Comparison of ENCODE assay signal across 21 cellular contexts in the genomic region with DNA sequence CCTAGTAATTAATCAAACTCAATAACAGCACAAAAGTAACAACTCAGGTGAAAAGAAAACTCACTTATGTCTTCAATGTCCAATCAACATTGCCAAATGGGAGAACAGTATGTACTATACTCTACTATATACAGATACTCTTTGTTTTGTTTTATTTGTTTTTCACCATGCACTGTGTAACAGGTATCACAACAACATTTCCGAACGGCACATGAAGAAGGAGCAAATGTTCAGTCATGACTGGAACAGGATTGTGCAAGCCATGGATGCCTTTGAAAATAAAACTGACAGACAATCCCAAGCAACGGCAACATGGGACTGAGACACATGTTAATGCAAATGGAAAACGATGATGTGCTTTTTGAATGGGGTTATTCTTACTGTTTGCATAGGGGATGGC.
DNase-seq lines count a peak whose midpoint lies in the region; ATAC-seq, FAIRE-seq and TF ChIP-seq lines count a peak whose summit lies in the region.
"Had no signal": no experiment of that assay in that cellular context is flagged by ENCODE, and none has a peak within 500 bp of the region (broad histone marks: within the 10 kb centered on the region; RNA-seq: fewer than 3 reads in every experiment).

No MANE protein-coding gene starts in this region.

- DNase-seq in NCI-H187 (lab: John Stamatoyannopoulos, UW) (peak; percentile 58 to 85), NCI-H187 treated with DMSO at 0.1 percent for 48 hours (lab: John Stamatoyannopoulos, UW) (no peak), left ventricle myocardium superior (no peak), right cardiac atrium (no peak), astrocyte (ENCODE audit: low read depth) (no peak), progenitor cell of endocrine pancreas (ENCODE audit: low spot score, unreplicated experiment) (no peak), HEK293T (ENCODE audit: extremely low spot score) (no peak)
- no peak for DNase-seq in activated naive CD4-positive, alpha-beta T cell (lab: John Stamatoyannopoulos, UW)
- DNase-seq: Caco-2; CD4-positive, alpha-beta T cell; GM23248; NCI-H1092 treated with DMSO at 0.1 percent for 48 hours; NCI-H1694 treated with DMSO at 0.1 percent for 48 hours; NCI-H2171; NCI-H446 treated with DMSO at 0.1 percent for 48 hours; PC-9; SJCRH30 had no signal

- H3K79me2 ChIP-seq in astrocyte (ENCODE audit: insufficient read depth, low read length), result no peaks in the 10 kb centered on the region

- no peaks in the 10 kb centered on the region for H3K36me3 ChIP-seq in astrocyte (ENCODE audit: insufficient read depth, low read length)
- H3K36me3 ChIP-seq: HAP-1, SJCRH30 had no signal

- H3K27me3 Mint-ChIP-seq in astrocyte (ENCODE audit: low read depth, unreplicated experiment) (no peaks in the 10 kb centered on the region), progenitor cell of endocrine pancreas (no peaks in the 10 kb centered on the region)
- H3K27me3 Mint-ChIP-seq: B cell; CD4-positive, alpha-beta T cell had no signal

- H3K27ac Mint-ChIP-seq in astrocyte (ENCODE audit: unreplicated experiment) (peak overlapping the region; percentile 48), progenitor cell of endocrine pancreas (no peak overlapping the region)
- H3K27ac Mint-ChIP-seq: B cell; CD4-positive, alpha-beta T cell had no signal

- ATAC-seq in left ventricle myocardium superior (peak; percentile 21), right cardiac atrium (no peak)
- ATAC-seq: GM12878 had no signal

- H3K9ac ChIP-seq in astrocyte (ENCODE audit: low read length), result no peak overlapping the region
- H3K9ac ChIP-seq: GM23248 had no signal

- no peaks in the 10 kb centered on the region for H3K9me3 Mint-ChIP-seq in astrocyte (ENCODE audit: unreplicated experiment)
- H3K9me3 Mint-ChIP-seq in progenitor cell of endocrine pancreas (ENCODE audit: low read depth), result no peaks in the 10 kb centered on the region
- H3K9me3 Mint-ChIP-seq: CD4-positive, alpha-beta T cell had no signal

- H3K9me3 ChIP-seq in right cardiac atrium (ENCODE audit: control insufficient read depth, low read length), result no peaks in the 10 kb centered on the region
- no peaks in the 10 kb centered on the region for H3K9me3 ChIP-seq in astrocyte (ENCODE audit: insufficient read depth, low read depth, low read length)
- H3K9me3 ChIP-seq: Caco-2, HAP-1, SJCRH30 had no signal

- H3K36me3 Mint-ChIP-seq in astrocyte (ENCODE audit: low read depth, unreplicated experiment) (peaks cover 5% of the 10 kb centered on the region), progenitor cell of endocrine pancreas (ENCODE audit: insufficient read depth) (no peaks in the 10 kb centered on the region)

- peak; percentile 26 for FAIRE-seq in astrocyte (lab: Jason Lieb, UNC)
- FAIRE-seq: GM12878 had no signal

- CTCF ChIA-PET in HEK293T (lab: Yijun Ruan, JAX), result interaction anchor here (0.8 kb wide), 1 partner anchor 19 kb away, joined by 3 read pairs; no protein-coding TSS in a partner anchor

- TF ChIP-seq CTCF in astrocyte (IDR thresholded peaks at IDR 0.05; ENCODE audit: insufficient read depth, low read depth, low read length), result no peak
- no peak for TF ChIP-seq CTCF in progenitor cell of endocrine pancreas (IDR thresholded peaks at IDR 0.05; ENCODE audit: unreplicated experiment)

- H3K4me1 Mint-ChIP-seq in astrocyte (ENCODE audit: low read depth, unreplicated experiment), result peaks cover 6% of the 10 kb centered on the region
- H3K4me1 Mint-ChIP-seq in progenitor cell of endocrine pancreas (ENCODE audit: low read depth), result no peaks in the 10 kb centered on the region
- H3K4me1 Mint-ChIP-seq: B cell had no signal

- H3K27me3 ChIP-seq in right cardiac atrium (ENCODE audit: control insufficient read depth, insufficient read depth) (no peaks in the 10 kb centered on the region), astrocyte (ENCODE audit: insufficient read depth, low read length) (no peaks in the 10 kb centered on the region)
- H3K27me3 ChIP-seq: SJCRH30 had no signal

- H3K27ac ChIP-seq in right cardiac atrium (ENCODE audit: low read length), result no peak overlapping the region
- H3K27ac ChIP-seq in astrocyte (ENCODE audit: low read depth, low read length), result no peak overlapping the region
- H3K27ac ChIP-seq: PC-9, RWPE1, SJCRH30 had no signal

- POLR2A ChIA-PET in HEK293T (lab: Yijun Ruan, JAX), result no interaction called here

- 88% methylated on average over 4 of the region's 4 CpGs for WGBS in right cardiac atrium

- H3K4me3 Mint-ChIP-seq in astrocyte (ENCODE audit: unreplicated experiment) (no peak overlapping the region), progenitor cell of endocrine pancreas (ENCODE audit: low read depth) (no peak overlapping the region)
- H3K4me3 Mint-ChIP-seq: B cell; CD4-positive, alpha-beta T cell had no signal

- no peaks in the 10 kb centered on the region for H3K4me1 ChIP-seq in right cardiac atrium (ENCODE audit: control insufficient read depth, insufficient read depth, low read length)
- H3K4me1 ChIP-seq in astrocyte (ENCODE audit: insufficient read depth, low read length), result no peaks in the 10 kb centered on the region
- H3K4me1 ChIP-seq: Caco-2, SJCRH30 had no signal

- intact Hi-C loops in left ventricle myocardium superior (cut with micrococcal nuclease), result no loop called here
- intact Hi-C loops in right cardiac atrium (cut with DNase I), result no loop called here

- H2AFZ ChIP-seq in astrocyte (ENCODE audit: low read depth, low read length), result no peak overlapping the region
- H2AFZ ChIP-seq: PC-9 had no signal

- no peak overlapping the region for H3K4me3 ChIP-seq in right cardiac atrium (ENCODE audit: low read length)
- no peak overlapping the region for H3K4me3 ChIP-seq in astrocyte (ENCODE audit: insufficient read depth, low read depth, low read length)
- H3K4me3 ChIP-seq: GM12878, GM23248, HAP-1, PC-9, SJCRH30 had no signal

- no peaks in the 10 kb centered on the region for H4K20me1 ChIP-seq in astrocyte (ENCODE audit: insufficient read depth, low read length)

- H3K4me2 ChIP-seq in astrocyte (ENCODE audit: low read length), result no peak overlapping the region
- H3K4me2 ChIP-seq: PC-9 had no signal

TF ChIP-seq in HEK293T, 16 proteins besides CTCF, POLR2A, EP300 and RAD21:
- TF ChIP-seq NFRKB (IDR thresholded peaks at IDR 0.05) (no peak), SP1 (IDR thresholded peaks at IDR 0.05) (no peak), FOXK2 (IDR thresholded peaks at IDR 0.05) (no peak), BHLHE40 (IDR thresholded peaks at IDR 0.05; ENCODE audit: borderline replicate concordance) (no peak), ELF4 (IDR thresholded peaks at IDR 0.05) (no peak), ZNF384 (IDR thresholded peaks at IDR 0.05) (no peak), L3MBTL2 (conservative IDR thresholded peaks at IDR 0.05) (no peak), SUZ12 (IDR thresholded peaks at IDR 0.05) (no peak), ARNT (IDR thresholded peaks at IDR 0.05) (no peak), TARDBP (IDR thresholded peaks at IDR 0.05) (no peak), FOXA1 (IDR thresholded peaks at IDR 0.05) (no peak), HDGF (IDR thresholded peaks at IDR 0.05; ENCODE audit: borderline replicate concordance) (no peak), LEF1 (IDR thresholded peaks at IDR 0.05; ENCODE audit: borderline replicate concordance) (no peak), CTBP1 (IDR thresholded peaks at IDR 0.05; ENCODE audit: borderline replicate concordance) (no peak), FOXM1 (IDR thresholded peaks at IDR 0.05; ENCODE audit: borderline replicate concordance) (no peak)
- TF ChIP-seq, protein P1, sequence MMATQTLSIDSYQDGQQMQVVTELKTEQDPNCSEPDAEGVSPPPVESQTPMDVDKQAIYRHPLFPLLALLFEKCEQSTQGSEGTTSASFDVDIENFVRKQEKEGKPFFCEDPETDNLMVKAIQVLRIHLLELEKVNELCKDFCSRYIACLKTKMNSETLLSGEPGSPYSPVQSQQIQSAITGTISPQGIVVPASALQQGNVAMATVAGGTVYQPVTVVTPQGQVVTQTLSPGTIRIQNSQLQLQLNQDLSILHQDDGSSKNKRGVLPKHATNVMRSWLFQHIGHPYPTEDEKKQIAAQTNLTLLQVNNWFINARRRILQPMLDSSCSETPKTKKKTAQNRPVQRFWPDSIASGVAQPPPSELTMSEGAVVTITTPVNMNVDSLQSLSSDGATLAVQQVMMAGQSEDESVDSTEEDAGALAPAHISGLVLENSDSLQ (IDR thresholded peaks at IDR 0.05), result no peak
TF ChIP-seq in HEK293T: peak in this region for 0.

Comparison
In these comparisons a context has a peak if more than half of its experiments do, and no peak if none do; other contexts are left out.
1. DNase-seq: peak in NCI-H187 (2 of 2); none in NCI-H187 treated with DMSO at 0.1 percent for 48 hours (single experiment), left ventricle myocardium superior (single experiment), right cardiac atrium (0 of 3), astrocyte (single experiment), progenitor cell of endocrine pancreas (single experiment), activated naive CD4-positive, alpha-beta T cell (0 of 4) and HEK293T (single experiment).